In the genomic region with DNA sequence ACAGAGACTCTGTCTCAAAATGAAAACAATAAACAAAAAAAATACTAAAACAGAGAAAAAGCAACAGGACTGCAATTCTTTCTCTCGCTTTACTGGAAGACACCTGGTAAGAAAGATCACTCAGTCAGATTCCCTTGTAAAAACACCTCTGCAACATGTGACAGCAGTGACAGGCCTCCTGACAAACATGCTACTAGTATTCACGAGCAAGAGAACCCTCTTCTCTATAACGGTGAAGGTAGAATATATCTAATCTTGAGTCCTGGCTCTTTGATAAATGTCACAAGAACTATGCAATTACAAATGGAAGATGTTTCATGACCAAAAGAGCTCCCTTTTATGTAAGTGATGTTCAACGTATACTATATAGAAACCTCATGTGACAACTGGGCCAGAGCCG, we compare ENCODE assay signal across 30 cellular contexts.
"Had no signal": no experiment of that assay in that cellular context is flagged by ENCODE, and none has a peak within 500 bp of the region (broad histone marks: within the 10 kb centered on the region; RNA-seq: fewer than 3 reads in every experiment).

No MANE protein-coding gene starts in this region.

- H3K36me3 ChIP-seq: brain microvascular endothelial cell, esophagus muscularis mucosa, gastrocnemius medialis, heart left ventricle, WERI-Rb-1 had no signal

- H3K4me1 ChIP-seq: esophagus muscularis mucosa, gastrocnemius medialis, heart left ventricle had no signal

- H3K27ac Mint-ChIP-seq: activated B cell treated with CpG ODN at 0.5 μM for 24 hours; activated CD8-positive, alpha-beta T cell treated with anti-CD3 and anti-CD28 coated beads for 36 hours; activated naive CD4-positive, alpha-beta T cell treated with anti-CD3 and anti-CD28 coated beads for 36 hours; activated naive CD4-positive, alpha-beta T cell treated with anti-CD3 and anti-CD28 coated beads, Interleukin-2, amount 50 U/mL, for 24 hours; activated T-helper 1 cell treated with anti-CD3 and anti-CD28 coated beads, Interleukin-12 subunit alpha, Interleukin-12 subunit beta, Interleukin-2, Interleukin-4 antibody, amounts not matched to agents 30 ng/mL and 10 ng/mL and 1 ng/mL, durations not matched to agents 14 hours and 24 hours and 36 hours; activated T-helper 2 cell treated with anti-CD3 and anti-CD28 coated beads, Interferon-gamma antibody, Interleukin-2, Interleukin-4, amounts not matched to agents 10 μg/mL and 5 μg/mL and 100 μg/mL, durations not matched to agents 14 hours and 24 hours and 36 hours; effector memory CD8-positive, alpha-beta T cell; T-helper 17 cell; T-helper 2 cell treated with Interferon-gamma antibody and Interleukin-4, amounts not matched to agents 5 μg/mL and 100 μg/mL, for 36 hours had no signal

- H3K9me3 ChIP-seq: esophagus muscularis mucosa, gastrocnemius medialis had no signal

- H3K27ac ChIP-seq: brain microvascular endothelial cell, esophagus muscularis mucosa, foreskin keratinocyte, gastrocnemius medialis, heart left ventricle, WERI-Rb-1 had no signal

- H3K4me3 Mint-ChIP-seq: activated B cell treated with CpG ODN at 0.5 μM for 24 hours; activated CD8-positive, alpha-beta T cell treated with anti-CD3 and anti-CD28 coated beads for 36 hours; activated naive CD4-positive, alpha-beta T cell treated with anti-CD3 and anti-CD28 coated beads for 36 hours; activated naive CD4-positive, alpha-beta T cell treated with anti-CD3 and anti-CD28 coated beads, Interleukin-2, amount 50 U/mL, for 24 hours; activated T-helper 1 cell treated with anti-CD3 and anti-CD28 coated beads, Interleukin-12 subunit alpha, Interleukin-12 subunit beta, Interleukin-2, Interleukin-4 antibody, amounts not matched to agents 30 ng/mL and 10 ng/mL and 1 ng/mL, durations not matched to agents 14 hours and 24 hours and 36 hours; effector memory CD8-positive, alpha-beta T cell; T-helper 17 cell; T-helper 2 cell treated with Interferon-gamma antibody and Interleukin-4, amounts not matched to agents 5 μg/mL and 100 μg/mL, for 36 hours had no signal

- DNase-seq: activated B cell treated with CpG ODN at 0.5 μM for 24 hours; activated CD4-positive, alpha-beta T cell treated with anti-CD3 and anti-CD28 coated beads for 48 hours; activated CD4-positive, alpha-beta T cell treated with anti-CD3 and anti-CD28 coated beads, Interleukin-2, amount 50 U/mL, for 1 hour; activated CD4-positive, alpha-beta T cell treated with anti-CD3 and anti-CD28 coated beads, Interleukin-2, amount 50 U/mL, for 48 hours; activated CD8-positive, alpha-beta memory T cell treated with anti-CD3 and anti-CD28 coated beads for 24 hours; activated CD8-positive, alpha-beta T cell treated with anti-CD3 and anti-CD28 coated beads for 36 hours; activated effector memory CD4-positive, alpha-beta T cell treated with anti-CD3 and anti-CD28 coated beads, Interleukin-2, amount 50 U/mL, for 16 hours; activated naive CD4-positive, alpha-beta T cell treated with anti-CD3 and anti-CD28 coated beads for 36 hours; activated T-cell treated with anti-CD3 and anti-CD28 coated beads, Interleukin-2, amount 50 U/mL, for 1 hour; activated T-cell treated with anti-CD3 and anti-CD28 coated beads, Interleukin-2, amount 50 U/mL, for 48 hours; amniotic stem cell; anterior cingulate cortex; brain microvascular endothelial cell; cortex of kidney; dermis blood vessel endothelial cell; effector CD4-positive, alpha-beta T cell; effector memory CD8-positive, alpha-beta T cell; erythroblast; foreskin keratinocyte; gastrocnemius medialis; glutamatergic neuron; heart left ventricle; T-helper 17 cell; T1000; WERI-Rb-1 had no signal

- H3K4me3 ChIP-seq: esophagus muscularis mucosa, gastrocnemius medialis, heart left ventricle had no signal

- H3K27me3 Mint-ChIP-seq: activated B cell treated with CpG ODN at 0.5 μM for 24 hours; activated CD8-positive, alpha-beta T cell treated with anti-CD3 and anti-CD28 coated beads for 36 hours; activated naive CD4-positive, alpha-beta T cell treated with anti-CD3 and anti-CD28 coated beads, Interleukin-2, amount 50 U/mL, for 24 hours; effector memory CD8-positive, alpha-beta T cell; T-helper 17 cell had no signal

- H3K36me3 Mint-ChIP-seq: activated naive CD4-positive, alpha-beta T cell treated with anti-CD3 and anti-CD28 coated beads, Interleukin-2, amount 50 U/mL, for 24 hours had no signal

- H3K4me1 Mint-ChIP-seq: activated B cell treated with CpG ODN at 0.5 μM for 24 hours; activated naive CD4-positive, alpha-beta T cell treated with anti-CD3 and anti-CD28 coated beads, Interleukin-2, amount 50 U/mL, for 24 hours had no signal

- H3K27me3 ChIP-seq: brain microvascular endothelial cell, esophagus muscularis mucosa, foreskin keratinocyte, gastrocnemius medialis, heart left ventricle had no signal

- H3K9me3 Mint-ChIP-seq: activated B cell treated with CpG ODN at 0.5 μM for 24 hours; activated CD8-positive, alpha-beta T cell treated with anti-CD3 and anti-CD28 coated beads for 36 hours; activated naive CD4-positive, alpha-beta T cell treated with anti-CD3 and anti-CD28 coated beads for 36 hours; activated naive CD4-positive, alpha-beta T cell treated with anti-CD3 and anti-CD28 coated beads, Interleukin-2, amount 50 U/mL, for 24 hours; activated T-helper 1 cell treated with anti-CD3 and anti-CD28 coated beads, Interleukin-12 subunit alpha, Interleukin-12 subunit beta, Interleukin-2, Interleukin-4 antibody, amounts not matched to agents 30 ng/mL and 10 ng/mL and 1 ng/mL, durations not matched to agents 14 hours and 24 hours and 36 hours; activated T-helper 2 cell treated with anti-CD3 and anti-CD28 coated beads, Interferon-gamma antibody, Interleukin-2, Interleukin-4, amounts not matched to agents 10 μg/mL and 5 μg/mL and 100 μg/mL, durations not matched to agents 14 hours and 24 hours and 36 hours; T-helper 2 cell treated with Interferon-gamma antibody and Interleukin-4, amounts not matched to agents 5 μg/mL and 100 μg/mL, for 36 hours had no signal
